Comparison of ENCODE assay signal across 8 cellular contexts in genomic region chr1:235160965-235161684, GRCh38. TPM values are rescaled to one million over a fixed set of nuclear protein-coding genes. Genes with fewer than 3 reads are reported as not detected.
DNase-seq lines count a peak whose midpoint lies in the region; ATAC-seq and TF ChIP-seq lines count a peak whose summit lies in the region.

RBM34 (minus strand) TSS chr1:235161250; CDS start chr1:235161226, 24 bp downstream.

- H3K27ac Mint-ChIP-seq in activated T-cell treated with anti-CD3 and anti-CD28 coated beads, Interleukin-2, amount 50 U/mL, for 24 hours = peak within 1 kb of the TSS; percentile 99

- H3K36me3 Mint-ChIP-seq in activated T-cell treated with anti-CD3 and anti-CD28 coated beads, Interleukin-2, amount 50 U/mL, for 24 hours (ENCODE audit: low read depth) = peaks cover 12% of the 10 kb centered on the region

- DNase-seq in DMS79 (lab: John Stamatoyannopoulos, UW) = peak; percentile 86
- DNase-seq in KG1 (lab: John Stamatoyannopoulos, UW) = peak; percentile 76
- DNase-seq in Panc1 (ENCODE audit: low read depth, low spot score) = peak; percentile 67
- peak; percentile 96 for DNase-seq in activated T-cell treated with anti-CD3 and anti-CD28 coated beads, Interleukin-2, amount 50 U/mL, for 24 hours
- peak; percentile 95 for DNase-seq in stimulated activated CD8-positive, alpha-beta memory T cell treated with anti-CD3 and anti-CD28 coated beads, Interleukin-4, amount 100 ng/mL, for 48 hours

- H3K36me3 ChIP-seq in Panc1 (ENCODE audit: control insufficient read depth, insufficient read depth, low read length) (peaks cover 9% of the 10 kb centered on the region), esophagus (ENCODE audit: control insufficient read depth in 2 of 2, insufficient read depth in 2 of 2, low read length in 1 of 2) (peaks cover under 1 to 7% of the 10 kb centered on the region in 2 donors), mucosa of stomach (ENCODE audit: control insufficient read depth, insufficient read depth, low read length) (peaks cover 8% of the 10 kb centered on the region)

- no peaks in the 10 kb centered on the region for H3K9me3 Mint-ChIP-seq in activated T-cell treated with anti-CD3 and anti-CD28 coated beads, Interleukin-2, amount 50 U/mL, for 24 hours

- H3K9me3 ChIP-seq in Panc1 (ENCODE audit: control insufficient read depth, insufficient read depth, low read depth, low read length) (no peaks in the 10 kb centered on the region), esophagus (ENCODE audit: control insufficient read depth in 2 of 2, insufficient read depth in 1 of 2, low read depth in 1 of 2, low read length in 1 of 2) (no peaks in the 10 kb centered on the region), mucosa of stomach (ENCODE audit: control insufficient read depth, low read length) (no peaks in the 10 kb centered on the region)

- in situ Hi-C loops in Panc1 (cut with HindIII; ENCODE audit: low pct_unique_long_range_greater_than_20kb, low sequenced_read_pairs) = no loop called here

- peaks cover 22% of the 10 kb centered on the region for H3K4me1 Mint-ChIP-seq in activated T-cell treated with anti-CD3 and anti-CD28 coated beads, Interleukin-2, amount 50 U/mL, for 24 hours (ENCODE audit: low read depth)

- POLR2A ChIA-PET in Panc1 (lab: Charles Lee) = interaction anchor here (0.9 kb wide), 1 partner anchor 308 kb away, joined by 3 read pairs; no protein-coding TSS in a partner anchor

- CTCF ChIA-PET in Panc1 (lab: Charles Lee) = no interaction called here

- intact Hi-C loops in Panc1 (cut with micrococcal nuclease; ENCODE audit: unreplicated experiment) = no loop called here

- peak; percentile 95 for ATAC-seq in GM21723 (IDR thresholded peaks at IDR 0.05; ENCODE audit: unreplicated experiment)
- peak; percentile 98 for ATAC-seq in Panc1

- TF ChIP-seq CTCF in Panc1 (IDR thresholded peaks at IDR 0.05) = no peak

- 0 to 1% methylated on average over 50 of the region's 50 CpGs for WGBS in esophagus, 2 donors

- peak within 1 kb of the TSS; percentile 94 for H3K9ac ChIP-seq in mucosa of stomach (ENCODE audit: low read length)

- no TSS peak for BruUV-seq in Panc1 (replicated peaks; lab: Mats Ljungman, UMichigan)

- no peak within 1 kb of the TSS for H3K4me3 Mint-ChIP-seq in activated T-cell treated with anti-CD3 and anti-CD28 coated beads, Interleukin-2, amount 50 U/mL, for 24 hours

- peak within 1 kb of the TSS; percentile 97 for H3K27ac ChIP-seq in Panc1 (ENCODE audit: low read length)
- H3K27ac ChIP-seq in esophagus (ENCODE audit: low read depth in 2 of 2, low read length in 1 of 2) = peak within 1 kb of the TSS; percentile 93 to 98

- H3K4me1 ChIP-seq in Panc1 (ENCODE audit: control insufficient read depth, insufficient read depth, low read length) (peaks cover 7% of the 10 kb centered on the region), esophagus (ENCODE audit: control insufficient read depth in 2 of 2, insufficient read depth in 2 of 2, low read length in 1 of 2) (peaks cover 0 to 3% of the 10 kb centered on the region in 2 donors), mucosa of stomach (ENCODE audit: control insufficient read depth, insufficient read depth, low read length) (peaks cover 16% of the 10 kb centered on the region)

- H3K27me3 ChIP-seq in Panc1 (ENCODE audit: control insufficient read depth, insufficient read depth, low read length) (no peaks in the 10 kb centered on the region), esophagus (ENCODE audit: control insufficient read depth in 1 of 2, insufficient read depth in 2 of 2, low read length in 2 of 2) (no peaks in the 10 kb centered on the region), mucosa of stomach (ENCODE audit: control insufficient read depth, insufficient read depth, low read length) (no peaks in the 10 kb centered on the region)

- no peaks in the 10 kb centered on the region for H3K27me3 Mint-ChIP-seq in activated T-cell treated with anti-CD3 and anti-CD28 coated beads, Interleukin-2, amount 50 U/mL, for 24 hours

- H3K4me3 ChIP-seq in Panc1 (ENCODE audit: low read depth in 2 of 2, low read length in 2 of 2) (peak within 1 kb of the TSS; percentile 83 to 98), esophagus (ENCODE audit: low read depth in 1 of 2, low read length in 2 of 2) (peak within 1 kb of the TSS; percentile 66 to 97), mucosa of stomach (ENCODE audit: low read length) (peak within 1 kb of the TSS; percentile 68)

RNA-seq across cellular contexts. Expression of gene RBM34, which starts in this region (rescaled TPM):
- total RNA-seq in Panc1 (2021; ENCODE audit: unreplicated experiment) = 104 TPM
- polyA plus RNA-seq in Panc1 (2012; ENCODE audit: insufficient read length) = 71.5 TPM
- 10 to 100 TPM; 57.4 to 86.1 TPM for polyA plus RNA-seq in esophagus

Comparison
In these comparisons a context has a peak if more than half of its experiments do, and no peak if none do; other contexts are left out.
1. Peak in every context shown above with its lines: DNase-seq, ATAC-seq, H3K4me3 ChIP-seq and H3K27ac ChIP-seq.